In genomic region chr3:141239551-141240281, GRCh38 we compare ENCODE assay signal across 15 cellular contexts. TPM values are rescaled to one million over a fixed set of nuclear protein-coding genes. Genes with fewer than 3 reads are reported as not detected.
DNase-seq lines count a peak whose midpoint lies in the region; ATAC-seq and TF ChIP-seq lines count a peak whose summit lies in the region.
"Had no signal": no experiment of that assay in that cellular context is flagged by ENCODE, and none has a peak within 500 bp of the region (broad histone marks: within the 10 kb centered on the region; RNA-seq: fewer than 3 reads in every experiment).

No MANE protein-coding gene starts in this region.

- DNase-seq in T-helper 2 cell treated with Interferon-gamma antibody and Interleukin-4, amounts not matched to agents 5 μg/mL and 100 μg/mL, for 36 hours (ENCODE audit: low spot score): no peak
- DNase-seq in T-helper 2 cell (no peak), HFFc6 (no peak), NCI-H774 (lab: John Stamatoyannopoulos, UW) (peak; percentile 19), nephron progenitor cell (no peak), SW480 (ENCODE audit: low spot score) (no peak)
- DNase-seq: activated CD8-positive, alpha-beta memory T cell treated with anti-CD3 and anti-CD28 coated beads for 24 hours; dermis blood vessel endothelial cell; midbrain; NCI-H2107; T1000 had no signal

- no peak for ATAC-seq in GM19463 (IDR thresholded peaks at IDR 0.05; ENCODE audit: unreplicated experiment)
- no peak for ATAC-seq in GM21515 (IDR thresholded peaks at IDR 0.05; ENCODE audit: unreplicated experiment)
- ATAC-seq: Panc1 had no signal

- peak overlapping the region; percentile 53 for H3K27ac Mint-ChIP-seq in T-helper 2 cell treated with Interferon-gamma antibody and Interleukin-4, amounts not matched to agents 5 μg/mL and 100 μg/mL, for 36 hours
- H3K27ac Mint-ChIP-seq in HFFc6 (peak overlapping the region; percentile 72; the same call in 1 of the 2 replicates), nephron progenitor cell (peak overlapping the region; percentile 72)
- H3K27ac Mint-ChIP-seq: progenitor cell of endocrine pancreas had no signal

- H3K36me3 Mint-ChIP-seq in T-helper 2 cell treated with Interferon-gamma antibody and Interleukin-4, amounts not matched to agents 5 μg/mL and 100 μg/mL, for 36 hours (ENCODE audit: low read depth): peaks cover 65% of the 10 kb centered on the region
- H3K36me3 Mint-ChIP-seq in HFFc6 (ENCODE audit: low read depth) (no peaks in the 10 kb centered on the region), nephron progenitor cell (ENCODE audit: low read depth) (peaks cover 17% of the 10 kb centered on the region)

- peak overlapping the region; percentile 23 for H3K4me3 Mint-ChIP-seq in T-helper 2 cell treated with Interferon-gamma antibody and Interleukin-4, amounts not matched to agents 5 μg/mL and 100 μg/mL, for 36 hours
- H3K4me3 Mint-ChIP-seq in HFFc6 (no peak overlapping the region; the same call in 1 of the 2 replicates), nephron progenitor cell (no peak overlapping the region)

- H3K9me3 Mint-ChIP-seq in T-helper 2 cell treated with Interferon-gamma antibody and Interleukin-4, amounts not matched to agents 5 μg/mL and 100 μg/mL, for 36 hours: no peaks in the 10 kb centered on the region
- H3K9me3 Mint-ChIP-seq in HFFc6: no peaks in the 10 kb centered on the region
- H3K9me3 Mint-ChIP-seq in nephron progenitor cell: no peaks in the 10 kb centered on the region

- peaks cover 77% of the 10 kb centered on the region for H3K4me1 Mint-ChIP-seq in T-helper 2 cell treated with Interferon-gamma antibody and Interleukin-4, amounts not matched to agents 5 μg/mL and 100 μg/mL, for 36 hours (ENCODE audit: low read depth)
- H3K4me1 Mint-ChIP-seq in HFFc6 (ENCODE audit: low read depth) (peaks cover 44% of the 10 kb centered on the region), nephron progenitor cell (peaks cover 68% of the 10 kb centered on the region)

- TF ChIP-seq CTCF in HFFc6 (IDR thresholded peaks at IDR 0.05) (no peak), nephron progenitor cell (IDR thresholded peaks at IDR 0.05) (no peak)

- no peaks in the 10 kb centered on the region for H3K27me3 Mint-ChIP-seq in T-helper 2 cell treated with Interferon-gamma antibody and Interleukin-4, amounts not matched to agents 5 μg/mL and 100 μg/mL, for 36 hours (ENCODE audit: low read depth)
- H3K27me3 Mint-ChIP-seq in HFFc6 (ENCODE audit: insufficient read depth): no peaks in the 10 kb centered on the region; the same call in 1 of the 2 replicates
- peaks cover 6% of the 10 kb centered on the region for H3K27me3 Mint-ChIP-seq in nephron progenitor cell (ENCODE audit: low read depth, poor library complexity)
- H3K27me3 Mint-ChIP-seq: progenitor cell of endocrine pancreas had no signal

RNA-seq across cellular contexts. Expression of gene PXYLP1, which starts 8.1 kb away (rescaled TPM):
- total RNA-seq in HFFc6 (2021; fragmentation: NEBNext Ultra II Directional; extraction: Animal tissue kit (Norgen Biotek cat#: 25700)): 1 to 10 TPM; 4.5 to 5.4 (median 4.6) TPM
